In genomic region chr11:118791961-118792578, GRCh38 we compare ENCODE assay signal across 8 cellular contexts. TPM values are rescaled to one million over a fixed set of nuclear protein-coding genes. Genes with fewer than 3 reads are reported as not detected.
DNase-seq lines count a peak whose midpoint lies in the region; ATAC-seq and TF ChIP-seq lines count a peak whose summit lies in the region.

No MANE protein-coding gene starts in this region.

- no peaks in the 10 kb centered on the region for H3K9me3 Mint-ChIP-seq in effector memory CD8-positive, alpha-beta T cell

- peak overlapping the region; percentile 99 to 100 for H3K9ac ChIP-seq in stomach smooth muscle (ENCODE audit: low read length in 2 of 2)

- peaks cover 19 to 26% of the 10 kb centered on the region in 2 donors for H3K4me1 Mint-ChIP-seq in effector memory CD8-positive, alpha-beta T cell (ENCODE audit: low read depth in 2 of 2)

- H3K36me3 Mint-ChIP-seq in effector memory CD8-positive, alpha-beta T cell (ENCODE audit: insufficient read depth) = peaks cover 53% of the 10 kb centered on the region

- ATAC-seq in HG02642 (IDR thresholded peaks at IDR 0.05; ENCODE audit: poor library complexity, unreplicated experiment) (peak; percentile 3), mucosa of descending colon (peak; percentile 19), GM21423 (IDR thresholded peaks at IDR 0.05; ENCODE audit: unreplicated experiment) (no peak)
- peak; percentile 7 for ATAC-seq in effector memory CD8-positive, alpha-beta T cell (replicated peaks)

- H3K27ac ChIP-seq in 22Rv1 (peak overlapping the region; percentile 98), stomach smooth muscle (ENCODE audit: low read length) (peak overlapping the region; percentile 99)

- H3K27me3 Mint-ChIP-seq in effector memory CD8-positive, alpha-beta T cell = no peaks in the 10 kb centered on the region

- DNase-seq in activated CD4-positive, alpha-beta T cell treated with anti-CD3 and anti-CD28 coated beads, Interleukin-2, amount 50 U/mL, for 4 hours = peak; percentile 24 to 30
- DNase-seq in effector memory CD8-positive, alpha-beta T cell = peak; percentile 21 to 22 (median 22)
- peak in 2 of 3 donors; percentile 62 to 71 for DNase-seq in mucosa of descending colon
- no peak for DNase-seq in HuH-7.5 (ENCODE audit: low spot score)

- H3K9me3 ChIP-seq in mucosa of descending colon (no peaks in the 10 kb centered on the region), stomach smooth muscle (ENCODE audit: control insufficient read depth in 2 of 2, low read length in 2 of 2) (no peaks in the 10 kb centered on the region)

- H3K4me1 ChIP-seq in mucosa of descending colon (ENCODE audit: low read depth) = peaks cover 23% of the 10 kb centered on the region
- H3K4me1 ChIP-seq in stomach smooth muscle (ENCODE audit: control insufficient read depth, insufficient read depth, low read length) = peaks cover 16% of the 10 kb centered on the region

- no peaks in the 10 kb centered on the region for H3K27me3 ChIP-seq in stomach smooth muscle (ENCODE audit: control insufficient read depth in 1 of 2, insufficient read depth in 2 of 2, low read length in 2 of 2)

- H3K4me3 ChIP-seq in mucosa of descending colon (peak overlapping the region; percentile 71), stomach smooth muscle (ENCODE audit: low read length in 2 of 2) (peak overlapping the region; percentile 91 to 94)

- intact Hi-C loops in mucosa of descending colon (cut with DNase I, micrococcal nuclease) = no loop called here

- H3K27ac Mint-ChIP-seq in effector memory CD8-positive, alpha-beta T cell = peak overlapping the region; percentile 99

- H3K36me3 ChIP-seq in mucosa of descending colon (ENCODE audit: low read depth) (no peaks in the 10 kb centered on the region), stomach smooth muscle (ENCODE audit: control insufficient read depth in 2 of 2, insufficient read depth in 2 of 2, low read length in 2 of 2) (no peaks in the 10 kb centered on the region)

- TF ChIP-seq CTCF in 22Rv1 (IDR thresholded peaks at IDR 0.05) (no peak), mucosa of descending colon (IDR thresholded peaks at IDR 0.05) (no peak)

- H3K4me3 Mint-ChIP-seq in effector memory CD8-positive, alpha-beta T cell = peak overlapping the region; percentile 96 to 97

RNA-seq across cellular contexts. Expression of gene DDX6, which starts 1.1 kb away (rescaled TPM):
- 100 to 1,000 TPM in 1 of 3 donors, 10 to 100 TPM in 2; 86.9 to 158 (median 97.6) TPM for total RNA-seq in mucosa of descending colon
